26 cellular contexts compared by ENCODE assay signal in the genomic region with DNA sequence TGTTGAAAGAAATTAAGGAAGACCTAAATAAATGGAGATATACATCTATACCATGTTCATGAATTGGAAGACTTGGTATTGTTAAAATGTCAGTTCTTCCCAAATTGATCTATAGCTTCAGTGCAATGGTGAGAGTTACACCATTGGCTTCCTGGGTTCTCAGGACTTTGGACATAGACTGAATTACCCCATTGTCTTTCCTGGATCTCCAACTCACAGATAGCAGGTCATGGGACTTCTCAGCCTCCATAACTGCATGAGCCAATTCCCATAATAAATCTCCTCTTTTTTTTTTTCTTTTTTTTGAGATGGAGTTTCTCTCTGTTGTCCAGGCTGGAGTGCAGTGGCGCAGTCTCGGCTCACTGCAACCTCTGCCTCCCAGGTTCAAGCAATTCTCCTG.
"Had no signal": no experiment of that assay in that cellular context is flagged by ENCODE, and none has a peak within 500 bp of the region (broad histone marks: within the 10 kb centered on the region; RNA-seq: fewer than 3 reads in every experiment).

No MANE protein-coding gene starts in this region.

- H3K27ac Mint-ChIP-seq: mesothelial cell of epicardium, naive B cell had no signal

- DNase-seq: dermis blood vessel endothelial cell; dorsolateral prefrontal cortex; effector CD4-positive, alpha-beta T cell; effector memory CD4-positive, alpha-beta T cell; erythroblast; esophagus squamous epithelium; foreskin fibroblast; foreskin melanocyte; gastrocnemius medialis; glutamatergic neuron; heart right ventricle; hippocampal formation; left cardiac atrium; left lung; left ventricle myocardium superior; lower lobe of right lung; mesenchymal stem cell; mucosa of descending colon; naive B cell had no signal

- ATAC-seq: esophagus mucosa, gastrocnemius medialis, heart right ventricle, left cardiac atrium, left lung, left ventricle myocardium superior, lower lobe of right lung, mucosa of descending colon had no signal

- FAIRE-seq: colon, endometrium, islet of Langerhans, keratinocyte had no signal

- H3K36me3 ChIP-seq: esophagus squamous epithelium, gastrocnemius medialis, heart right ventricle, left lung, lower lobe of right lung had no signal

- H3K9me3 Mint-ChIP-seq: mesothelial cell of epicardium had no signal

- H3K36me3 Mint-ChIP-seq: mesothelial cell of epicardium, naive B cell had no signal

- H3K27me3 ChIP-seq: gastrocnemius medialis had no signal

- H3K27ac ChIP-seq: dorsolateral prefrontal cortex, epithelial cell of prostate, esophagus squamous epithelium, gastrocnemius medialis, heart right ventricle, left lung, lower lobe of right lung had no signal

- H3K9me3 ChIP-seq: esophagus squamous epithelium, gastrocnemius medialis, heart right ventricle, left lung, lower lobe of right lung, mucosa of descending colon had no signal

- H3K4me3 ChIP-seq: dorsolateral prefrontal cortex, esophagus squamous epithelium, gastrocnemius medialis, heart right ventricle, left lung, lower lobe of right lung, mucosa of descending colon had no signal

- H3K4me3 Mint-ChIP-seq: mesothelial cell of epicardium, naive B cell had no signal
